ENCODE assay signal across 19 cellular contexts in genomic region chr11:22656128-22656527, GRCh38. TPM values are rescaled to one million over a fixed set of nuclear protein-coding genes. Genes with fewer than 3 reads are reported as not detected.
DNase-seq lines count a peak whose midpoint lies in the region; ATAC-seq and TF ChIP-seq lines count a peak whose summit lies in the region.
"Had no signal": no experiment of that assay in that cellular context is flagged by ENCODE, and none has a peak within 500 bp of the region (broad histone marks: within the 10 kb centered on the region; RNA-seq: fewer than 3 reads in every experiment).

No MANE protein-coding gene starts in this region.

- H3K9me2 ChIP-seq in MM.1S (replicated peaks; ENCODE audit: insufficient read depth, low read length) = no peaks in the 10 kb centered on the region

- peak overlapping the region; percentile 56 for H3K4me2 ChIP-seq in MM.1S (ENCODE audit: low read depth, low read length)

- CTCF ChIA-PET in A673 (lab: Charles Lee) = no interaction called here

- H3K4me3 ChIP-seq in A673 (ENCODE audit: low read depth, low read length, poor library complexity, severe bottlenecking) = no peak overlapping the region
- H3K4me3 ChIP-seq in MM.1S (ENCODE audit: low read length) = peak overlapping the region; percentile 14; the same call in 1 of the 2 replicates
- H3K4me3 ChIP-seq in fibroblast of pulmonary artery (replicated peaks; ENCODE audit: low read depth, low read length) = no peak overlapping the region
- H3K4me3 ChIP-seq: esophagus muscularis mucosa, HAP-1, psoas muscle had no signal

- in situ Hi-C loops in SK-MEL-5 (cut with HindIII; ENCODE audit: low pct_unique_long_range_greater_than_20kb, low sequenced_read_pairs) = no loop called here
- in situ Hi-C loops in GM13976 (cut with MboI; ENCODE audit: low sequenced_read_pairs, unreplicated experiment) = no loop called here

- no peaks in the 10 kb centered on the region for H3K9me3 ChIP-seq in A673 (ENCODE audit: low read depth, low read length, poor library complexity, severe bottlenecking)
- H3K9me3 ChIP-seq in MM.1S (replicated peaks; ENCODE audit: insufficient read depth, low read length) = no peaks in the 10 kb centered on the region
- H3K9me3 ChIP-seq: esophagus muscularis mucosa, HAP-1, psoas muscle had no signal

- no TSS peak for BruUV-seq in A673 (replicated peaks; lab: Mats Ljungman, UMichigan)

- no peak overlapping the region for H2AFZ ChIP-seq in MM.1S (ENCODE audit: low read length)

- H3K36me3 ChIP-seq in A673 (ENCODE audit: insufficient read depth, low read length, poor library complexity, severe bottlenecking) = no peaks in the 10 kb centered on the region
- no peaks in the 10 kb centered on the region for H3K36me3 ChIP-seq in MM.1S (replicated peaks; ENCODE audit: insufficient read depth, low read length)
- H3K36me3 ChIP-seq: esophagus muscularis mucosa, HAP-1 had no signal

- H3K9ac ChIP-seq in MM.1S (ENCODE audit: low read length) = peak overlapping the region; percentile 30; the same call in 1 of the 2 replicates

- intact Hi-C loops in A673 (cut with micrococcal nuclease; ENCODE audit: unreplicated experiment) = no loop called here

- no peak for TF ChIP-seq CTCF in A673 (conservative IDR thresholded peaks at IDR 0.05; ENCODE audit: low read depth, low read length)
- no peak for TF ChIP-seq CTCF in MM.1S (IDR thresholded peaks at IDR 0.05; ENCODE audit: low read length)
- no peak for TF ChIP-seq CTCF in fibroblast of pulmonary artery (IDR thresholded peaks at IDR 0.05; ENCODE audit: low read length, missing control alignments)
- no peak for TF ChIP-seq CTCF in GM13976 (IDR thresholded peaks at IDR 0.05; ENCODE audit: borderline replicate concordance, control extremely low read depth, extremely low read depth, insufficient read depth, missing control alignments)

- no peaks in the 10 kb centered on the region for H3K27me3 ChIP-seq in A673 (replicated peaks; ENCODE audit: insufficient read depth, low read depth, low read length, poor library complexity)
- no peaks in the 10 kb centered on the region for H3K27me3 ChIP-seq in MM.1S (replicated peaks; ENCODE audit: insufficient read depth, low read length)
- H3K27me3 ChIP-seq: esophagus muscularis mucosa had no signal

- no peak for ATAC-seq in HG03439 (IDR thresholded peaks at IDR 0.05; ENCODE audit: unreplicated experiment)
- no peak for ATAC-seq in GM21737 (IDR thresholded peaks at IDR 0.05; ENCODE audit: unreplicated experiment)
- ATAC-seq: activated CD8-positive, alpha-beta T cell treated with anti-CD3 and anti-CD28 coated beads, Interleukin-2, amount 10 ng/mL, durations not matched to agents 7 days and 5 days; activated T-cell treated with anti-CD3 and anti-CD28 coated beads, Interleukin-2, amount 50 U/mL, for 72 hours; psoas muscle had no signal

- H3F3A ChIP-seq in MM.1S (ENCODE audit: insufficient read depth, low read length) = peaks cover 23% of the 10 kb centered on the region

- peaks cover 53% of the 10 kb centered on the region for H3K79me2 ChIP-seq in MM.1S (ENCODE audit: low read length)

- H3K4me1 ChIP-seq in A673 (ENCODE audit: insufficient read depth, low read length, poor library complexity, severe bottlenecking) (peaks cover 25% of the 10 kb centered on the region), MM.1S (ENCODE audit: low read length) (peaks cover 32% of the 10 kb centered on the region)
- H3K4me1 ChIP-seq: esophagus muscularis mucosa, psoas muscle had no signal

- no peaks in the 10 kb centered on the region for H4K20me1 ChIP-seq in MM.1S (ENCODE audit: insufficient read depth, low read length)

- POLR2A ChIA-PET in A673 (lab: Charles Lee; ENCODE audit: low non-redundant PET) = no interaction called here

- peak; percentile 62 for DNase-seq in A673 (ENCODE audit: low spot score)
- no peak for DNase-seq in MM.1S
- DNase-seq in SK-MEL-5 (ENCODE audit: low read depth, low spot score) = peak; percentile 64
- peak; percentile 57 for DNase-seq in fibroblast of pulmonary artery (ENCODE audit: low read depth)
- DNase-seq in GM13976 (ENCODE audit: low spot score) = no peak
- no peak for DNase-seq in hepatic stellate cell (ENCODE audit: low spot score)
- DNase-seq: activated CD4-positive, CD25-positive, alpha-beta regulatory T cell; activated CD8-positive, alpha-beta T cell treated with anti-CD3 and anti-CD28 coated beads, Interleukin-2, amount 10 ng/mL, durations not matched to agents 7 days and 5 days; activated T-cell treated with anti-CD3 and anti-CD28 coated beads, Interleukin-2, amount 50 U/mL, for 72 hours; COR-L47; mesenchymal stem cell; NCI-H1092 treated with DMSO at 0.1 percent for 48 hours; psoas muscle; SHP77; stimulated activated CD4-positive, alpha-beta T cell treated with anti-CD3 and anti-CD28 coated beads, Interleukin-4, amount 100 ng/mL, for 4 hours had no signal

- peak overlapping the region; percentile 60 for H3K27ac ChIP-seq in A673 (ENCODE audit: low read depth, low read length, poor library complexity, severe bottlenecking)
- H3K27ac ChIP-seq in MM.1S (ENCODE audit: low read length) = peak overlapping the region; percentile 76
- H3K27ac ChIP-seq: esophagus muscularis mucosa, psoas muscle had no signal

RNA-seq across cellular contexts. Expression of gene GAS2, which starts 10.3 kb away (rescaled TPM):
- total RNA-seq in A673 (2021) = 1.8 and 3.0 TPM in 2 replicates
- 8.5 and 9.1 TPM in 2 replicates for total RNA-seq in SK-MEL-5 (2014; rRNA removed; shearing (Covaris generic))
- polyA plus RNA-seq in SK-MEL-5 (2015; cell fraction: cytosol; rRNA removed) = 5.3 and 13.1 TPM in 2 replicates
- 2.1 and 8.0 TPM in 2 replicates for polyA plus RNA-seq in SK-MEL-5 (2015; cell fraction: nucleus; rRNA removed)

RNA-seq across cellular contexts. Expression of gene FANCF, which starts 30.5 kb away (rescaled TPM):
- 14.8 and 15.0 TPM in 2 replicates for total RNA-seq in A673 (2021)
- total RNA-seq in SK-MEL-5 (2014; rRNA removed; shearing (Covaris generic)) = 20.7 and 23.5 TPM in 2 replicates
- 17.9 and 21.2 TPM in 2 replicates for polyA plus RNA-seq in SK-MEL-5 (2015; cell fraction: cytosol; rRNA removed)
- 19.7 and 20.4 TPM in 2 replicates for polyA plus RNA-seq in SK-MEL-5 (2015; cell fraction: nucleus; rRNA removed)

Comparison
In these comparisons a context has a peak if more than half of its experiments do, and no peak if none do; other contexts are left out.
1. DNase-seq: peak in A673 (single experiment), SK-MEL-5 (single experiment) and fibroblast of pulmonary artery (single experiment); none in MM.1S (single experiment), GM13976 (single experiment) and hepatic stellate cell (single experiment).